ENCODE assay signal across 12 cellular contexts in genomic region chr2:60872510-60872928, GRCh38. TPM values are rescaled to one million over a fixed set of nuclear protein-coding genes. Genes with fewer than 3 reads are reported as not detected.
A peak's percentile ranks its signal among the peaks of the same experiment; 100 is the strongest.
DNase-seq lines count a peak whose midpoint lies in the region; ATAC-seq and TF ChIP-seq lines count a peak whose summit lies in the region.
"Had no signal": no experiment of that assay in that cellular context is flagged by ENCODE, and none has a peak within 500 bp of the region (broad histone marks: within the 10 kb centered on the region; RNA-seq: fewer than 3 reads in every experiment).

No MANE protein-coding gene starts in this region.

- peaks cover 5 to 27% (median 26%) of the 10 kb centered on the region in 4 donors for H3K4me1 Mint-ChIP-seq in CD4-positive, CD25-positive, alpha-beta regulatory T cell

- peak in 1 of 3 donors; percentile 57 for DNase-seq in CD4-positive, CD25-positive, alpha-beta regulatory T cell
- DNase-seq in MM.1S (peak; percentile 45), NCI-H2107 treated with DMSO at 0.1 percent for 48 hours (lab: John Stamatoyannopoulos, UW; ENCODE audit: unreplicated experiment) (no peak), kidney tubule cell (ENCODE audit: low spot score) (no peak), A172 (ENCODE audit: low spot score) (no peak), NCI-H2029 (lab: John Stamatoyannopoulos, UW) (no peak)
- DNase-seq: GDM1, NCI-H345, Right ventricle myocardium superior had no signal

- H3K27me3 Mint-ChIP-seq in CD4-positive, CD25-positive, alpha-beta regulatory T cell = no peaks in the 10 kb centered on the region

- peak overlapping the region; percentile 9 for H3K27ac ChIP-seq in CD4-positive, CD25-positive, alpha-beta regulatory T cell (ENCODE audit: insufficient read depth, low read length, poor library complexity, severe bottlenecking)
- no peak overlapping the region for H3K27ac ChIP-seq in MM.1S (ENCODE audit: low read length)
- H3K27ac ChIP-seq: right atrium auricular region had no signal

- H3K36me3 ChIP-seq in CD4-positive, CD25-positive, alpha-beta regulatory T cell (ENCODE audit: control insufficient read depth, insufficient read depth, low read length) = no peaks in the 10 kb centered on the region
- no peaks in the 10 kb centered on the region for H3K36me3 ChIP-seq in MM.1S (replicated peaks; ENCODE audit: insufficient read depth, low read length)
- H3K36me3 ChIP-seq: right atrium auricular region had no signal

- H2AFZ ChIP-seq in MM.1S (ENCODE audit: low read length) = no peak overlapping the region

- peak overlapping the region; percentile 2 to 60 (median 34) for H3K27ac Mint-ChIP-seq in CD4-positive, CD25-positive, alpha-beta regulatory T cell

- no peaks in the 10 kb centered on the region for H3K79me2 ChIP-seq in MM.1S (ENCODE audit: low read length)

- peak; percentile 17 to 61 for ATAC-seq in CD4-positive, CD25-positive, alpha-beta regulatory T cell (ENCODE audit: low read depth in 2 of 2)
- ATAC-seq in GM18868 (IDR thresholded peaks at IDR 0.05; ENCODE audit: unreplicated experiment) (peak; percentile 55), HG02870 (IDR thresholded peaks at IDR 0.05; ENCODE audit: unreplicated experiment) (peak; percentile 36)

- H3K9me3 ChIP-seq in CD4-positive, CD25-positive, alpha-beta regulatory T cell (ENCODE audit: control insufficient read depth in 2 of 2, low read length in 2 of 2) = no peaks in the 10 kb centered on the region
- H3K9me3 ChIP-seq in MM.1S (replicated peaks; ENCODE audit: insufficient read depth, low read length) = no peaks in the 10 kb centered on the region
- H3K9me3 ChIP-seq: right atrium auricular region had no signal

- H3K4me3 ChIP-seq in CD4-positive, CD25-positive, alpha-beta regulatory T cell (ENCODE audit: low read depth, low read length) = peak overlapping the region; percentile 5
- no peak overlapping the region for H3K4me3 ChIP-seq in MM.1S (ENCODE audit: low read length)
- H3K4me3 ChIP-seq: right atrium auricular region had no signal

- H4K20me1 ChIP-seq in MM.1S (ENCODE audit: insufficient read depth, low read length) = no peaks in the 10 kb centered on the region

- no peak overlapping the region for H3K9ac ChIP-seq in MM.1S (ENCODE audit: low read length)

- H3K4me2 ChIP-seq in MM.1S (ENCODE audit: low read depth, low read length) = peak overlapping the region; percentile 37

- TF ChIP-seq CTCF in MM.1S (IDR thresholded peaks at IDR 0.05; ENCODE audit: low read length) = no peak

- H3K4me3 Mint-ChIP-seq in CD4-positive, CD25-positive, alpha-beta regulatory T cell = peak overlapping the region in 3 of 4 donors; percentile 0 to 43 (median 13)

- H3K9me3 Mint-ChIP-seq in CD4-positive, CD25-positive, alpha-beta regulatory T cell = peaks cover 0 to 11% (median 5%) of the 10 kb centered on the region in 7 donors

- no peaks in the 10 kb centered on the region for H3K9me2 ChIP-seq in MM.1S (replicated peaks; ENCODE audit: insufficient read depth, low read length)

- H3K4me1 ChIP-seq in CD4-positive, CD25-positive, alpha-beta regulatory T cell (ENCODE audit: control insufficient read depth, insufficient read depth, low read length, poor library complexity, severe bottlenecking) = peaks cover 10% of the 10 kb centered on the region
- peaks cover 18% of the 10 kb centered on the region for H3K4me1 ChIP-seq in MM.1S (ENCODE audit: low read length)
- H3K4me1 ChIP-seq: right atrium auricular region had no signal

- peaks cover 3% of the 10 kb centered on the region; the same call in 1 of the 2 replicates for H3F3A ChIP-seq in MM.1S (ENCODE audit: insufficient read depth, low read length)

- H3K27me3 ChIP-seq in CD4-positive, CD25-positive, alpha-beta regulatory T cell (ENCODE audit: control insufficient read depth, insufficient read depth, low read length) = no peaks in the 10 kb centered on the region
- H3K27me3 ChIP-seq in MM.1S (replicated peaks; ENCODE audit: insufficient read depth, low read length) = peaks cover 17% of the 10 kb centered on the region
- H3K27me3 ChIP-seq: right atrium auricular region had no signal

- H3K36me3 Mint-ChIP-seq in CD4-positive, CD25-positive, alpha-beta regulatory T cell = peaks cover 6% of the 10 kb centered on the region

RNA-seq across cellular contexts. Expression of gene REL, which starts 8.9 kb away (rescaled TPM):
- total RNA-seq in CD4-positive, CD25-positive, alpha-beta regulatory T cell = 146 TPM
- polyA plus RNA-seq in CD4-positive, CD25-positive, alpha-beta regulatory T cell = 10 to 100 TPM; 14.6 to 16.0 (median 15.6) TPM
- 4.9 and 8.6 TPM in 2 replicates for total RNA-seq in A172 (2014; rRNA removed; shearing (Covaris generic))

Comparison
In these comparisons a context has a peak if more than half of its experiments do, and no peak if none do; other contexts are left out.
1. RNA of gene REL, which starts 8.9 kb away (total RNA-seq): 146 TPM in CD4-positive, CD25-positive, alpha-beta regulatory T cell (single experiment); 4.9 to 8.6 TPM in A172; every median in the first group is over 10 times any median in the second.
2. Peak in every context shown above with its lines, with median percentiles within 50 percentile points of each other: ATAC-seq.